Comparison of ENCODE assay signal across 13 cellular contexts in genomic region chr3:189122526-189123205, GRCh38. TPM values are rescaled to one million over a fixed set of nuclear protein-coding genes. Genes with fewer than 3 reads are reported as not detected.
DNase-seq lines count a peak whose midpoint lies in the region; ATAC-seq and TF ChIP-seq lines count a peak whose summit lies in the region.
"Had no signal": no experiment of that assay in that cellular context is flagged by ENCODE, and none has a peak within 500 bp of the region (broad histone marks: within the 10 kb centered on the region; RNA-seq: fewer than 3 reads in every experiment).

No MANE protein-coding gene starts in this region.

- no peak for TF ChIP-seq POLR2A in breast epithelium (IDR thresholded peaks at IDR 0.05)

- in situ Hi-C loops in mammary epithelial cell (cut with MboI; ENCODE audit: low sequenced_read_pairs in 2 of 2) = no loop called here

- H3K4me1 ChIP-seq in breast epithelium = peaks cover 0 to 14% of the 10 kb centered on the region in 2 donors
- H3K4me1 ChIP-seq in mammary epithelial cell (ENCODE audit: insufficient read depth, low read length) = no peaks in the 10 kb centered on the region
- no peaks in the 10 kb centered on the region for H3K4me1 ChIP-seq in urinary bladder (ENCODE audit: insufficient read depth)

- H3K27ac Mint-ChIP-seq in T-helper 2 cell treated with Interferon-gamma antibody and Interleukin-4, amounts not matched to agents 5 μg/mL and 100 μg/mL, for 36 hours = no peak overlapping the region

- H3K4me3 Mint-ChIP-seq in T-helper 2 cell treated with Interferon-gamma antibody and Interleukin-4, amounts not matched to agents 5 μg/mL and 100 μg/mL, for 36 hours = no peak overlapping the region

- intact Hi-C loops in breast epithelium (cut with DNase I; ENCODE audit: low total_unique reads) (no loop called here), mammary epithelial cell (cut with micrococcal nuclease) (no loop called here)

- H3K9me3 ChIP-seq in breast epithelium (peaks cover 7% of the 10 kb centered on the region in 2 donors), mammary epithelial cell (replicated peaks; ENCODE audit: insufficient read depth, low read length) (no peaks in the 10 kb centered on the region)

- peak; percentile 54 for ATAC-seq in omental fat pad (ENCODE audit: low FRiP score)

- H3K27ac ChIP-seq in breast epithelium (peak overlapping the region; percentile 75 to 80), mammary epithelial cell (ENCODE audit: insufficient read depth, low read depth, low read length) (no peak overlapping the region), urinary bladder (ENCODE audit: low read depth) (peak overlapping the region; percentile 23)
- H3K27ac ChIP-seq: PC-9 had no signal

- no peaks in the 10 kb centered on the region for H4K20me1 ChIP-seq in mammary epithelial cell (ENCODE audit: insufficient read depth, low read length)

- CTCF ChIA-PET in mammary epithelial cell (lab: Charles Lee; ENCODE audit: low non-redundant PET) = no interaction called here

- H3K4me2 ChIP-seq in mammary epithelial cell (ENCODE audit: insufficient read depth, low read depth, low read length) = no peak overlapping the region
- H3K4me2 ChIP-seq: PC-9 had no signal

- no peak overlapping the region for H2AFZ ChIP-seq in mammary epithelial cell (ENCODE audit: low read depth, low read length)
- H2AFZ ChIP-seq: PC-9 had no signal

- H3K79me2 ChIP-seq in mammary epithelial cell (ENCODE audit: insufficient read depth, low read length) = no peaks in the 10 kb centered on the region

- peaks cover 9% of the 10 kb centered on the region for H3K36me3 Mint-ChIP-seq in T-helper 2 cell treated with Interferon-gamma antibody and Interleukin-4, amounts not matched to agents 5 μg/mL and 100 μg/mL, for 36 hours (ENCODE audit: low read depth)

- TF ChIP-seq CTCF in breast epithelium (IDR thresholded peaks at IDR 0.05) (no peak), mammary epithelial cell (conservative IDR thresholded peaks at IDR 0.05 in 1 of 2, IDR thresholded peaks at IDR 0.05 in 1 of 2; ENCODE audit: extremely low read depth in 1 of 2, insufficient read depth in 1 of 2, low read depth in 1 of 2, low read length in 2 of 2) (no peak), fibroblast of the aortic adventitia (IDR thresholded peaks at IDR 0.05; ENCODE audit: insufficient read depth, low read length) (no peak), omental fat pad (IDR thresholded peaks at IDR 0.05) (no peak)

- no peaks in the 10 kb centered on the region for H3K27me3 ChIP-seq in breast epithelium
- peaks cover 6% of the 10 kb centered on the region for H3K27me3 ChIP-seq in mammary epithelial cell (ENCODE audit: insufficient read depth, low read length)

- peak overlapping the region in 1 of 3 donors; percentile 47 for H3K4me3 ChIP-seq in breast epithelium
- H3K4me3 ChIP-seq in mammary epithelial cell (replicated peaks in 1 of 3; ENCODE audit: insufficient read depth in 1 of 3, low read depth in 2 of 3, low read length in 3 of 3) = no peak overlapping the region
- no peak overlapping the region for H3K4me3 ChIP-seq in fibroblast of the aortic adventitia (ENCODE audit: low read depth, low read length)
- no peak overlapping the region for H3K4me3 ChIP-seq in urinary bladder (ENCODE audit: low read depth, low read length)
- H3K4me3 ChIP-seq: PC-9, smooth muscle cell had no signal

- no peaks in the 10 kb centered on the region for H3K36me3 ChIP-seq in breast epithelium
- H3K36me3 ChIP-seq in mammary epithelial cell (ENCODE audit: insufficient read depth, low read length) = no peaks in the 10 kb centered on the region
- H3K36me3 ChIP-seq in urinary bladder (ENCODE audit: insufficient read depth) = no peaks in the 10 kb centered on the region

- H3K4me1 Mint-ChIP-seq in T-helper 2 cell treated with Interferon-gamma antibody and Interleukin-4, amounts not matched to agents 5 μg/mL and 100 μg/mL, for 36 hours (ENCODE audit: low read depth) = peaks cover 17% of the 10 kb centered on the region

- DNase-seq in breast epithelium (ENCODE audit: low spot score in 2 of 2) = no peak
- DNase-seq in mammary epithelial cell = no peak
- peak; percentile 43 for DNase-seq in fibroblast of the aortic adventitia (ENCODE audit: low read depth)
- no peak for DNase-seq in omental fat pad (ENCODE audit: low spot score)
- DNase-seq in T-helper 2 cell treated with Interferon-gamma antibody and Interleukin-4, amounts not matched to agents 5 μg/mL and 100 μg/mL, for 36 hours (ENCODE audit: low spot score) = no peak
- no peak for DNase-seq in Kasumi-1 (lab: John Stamatoyannopoulos, UW)
- no peak for DNase-seq in SIG-M5 treated with dmso at 0.1 percent for 504 hours (lab: John Stamatoyannopoulos, UW; ENCODE audit: unreplicated experiment)
- DNase-seq: HCEC 1CT, PC-9, T1000 had no signal

- no peaks in the 10 kb centered on the region for H3K27me3 Mint-ChIP-seq in T-helper 2 cell treated with Interferon-gamma antibody and Interleukin-4, amounts not matched to agents 5 μg/mL and 100 μg/mL, for 36 hours (ENCODE audit: low read depth)

- no peak overlapping the region for H3K9ac ChIP-seq in mammary epithelial cell (ENCODE audit: insufficient read depth, low read length)

- dilution Hi-C loops in mammary epithelial cell (cut with HindIII; ENCODE audit: low sequenced_read_pairs) = no loop called here

- no TSS peak for BruUV-seq in mammary epithelial cell (replicated peaks; lab: Mats Ljungman, UMichigan)

- peaks cover 33% of the 10 kb centered on the region for H3K9me3 Mint-ChIP-seq in T-helper 2 cell treated with Interferon-gamma antibody and Interleukin-4, amounts not matched to agents 5 μg/mL and 100 μg/mL, for 36 hours

- WGBS in mammary epithelial cell (ENCODE audit: low coverage, missing lambda C conversion rate) = 66% methylated on average over 5 of the region's 5 CpGs
- 50% methylated on average over 5 of the region's 5 CpGs for WGBS in urinary bladder

RNA-seq across cellular contexts. Expression of gene TPRG1, which starts 49.1 kb away (rescaled TPM):
- total RNA-seq in breast epithelium (10 to 100 TPM; 29.2 to 65.9 (median 31.9) TPM), mammary epithelial cell (1 to 10 TPM in 1 of 2 donors, under 1 TPM in 1; 0.73 to 3.0 TPM), fibroblast of the aortic adventitia (ENCODE audit: low replicate concordance) (0.45 and 8.6 TPM in 2 replicates), omental fat pad (10 to 100 TPM in 3 of 4 donors, 1 to 10 TPM in 1; 7.1 to 18.3 (median 13.8) TPM), urinary bladder (6.2 TPM)
- polyA plus RNA-seq in mammary epithelial cell (1.00 TPM), urinary bladder (1.2 TPM)
- not detected for polyA minus RNA-seq in mammary epithelial cell
- total RNA-seq: endothelial cell of umbilical vein had no signal
